ENCODE assay signal across 1 cellular context in the genomic region with DNA sequence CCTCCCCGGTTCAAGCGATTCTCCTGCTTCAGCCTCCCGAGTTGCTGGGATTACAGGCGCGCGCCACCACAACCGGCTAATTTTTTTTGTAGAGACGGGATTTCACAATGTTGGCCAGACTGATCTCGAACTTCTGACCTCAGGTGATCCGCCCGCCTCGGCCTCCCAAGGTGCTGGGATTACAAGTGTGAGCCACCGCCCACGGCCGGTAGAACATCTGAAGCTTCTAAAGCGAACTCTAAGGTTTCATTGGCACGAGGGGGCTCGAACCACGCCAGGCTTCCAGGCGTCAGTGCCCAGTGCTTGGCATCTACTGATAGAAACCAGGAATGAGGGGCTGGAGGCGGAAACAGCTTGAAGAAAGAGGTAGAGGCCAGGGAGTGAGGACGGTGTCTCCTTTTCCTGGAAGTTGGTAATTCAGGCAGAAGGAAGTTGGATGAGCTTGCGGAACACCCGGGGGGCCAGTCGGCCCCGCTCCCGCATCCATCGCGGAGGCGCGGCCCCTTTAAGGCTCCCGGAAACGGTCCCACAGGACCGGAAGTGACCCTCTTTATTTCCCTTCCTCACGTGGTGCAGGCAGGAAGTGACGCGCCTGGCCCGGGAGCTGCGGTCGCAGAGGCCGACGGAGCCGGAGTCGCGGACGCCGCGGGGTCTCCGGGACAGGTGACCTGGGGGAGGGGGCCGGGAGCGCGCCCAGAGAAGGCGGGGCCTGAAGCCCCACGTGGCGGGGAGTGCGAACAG.
TF ChIP-seq lines count a peak whose summit lies in the region.

Gene CCDC9, plus strand, starts transcription at position 579 of the 741 bp plus-strand sequence. CDS start 1,876 bp downstream, outside the sequence.

TF ChIP-seq in HepG2, 621 proteins besides CTCF, POLR2A, EP300 and RAD21 (continued from another document and continues in another):
- TF ChIP-seq, protein P1, sequence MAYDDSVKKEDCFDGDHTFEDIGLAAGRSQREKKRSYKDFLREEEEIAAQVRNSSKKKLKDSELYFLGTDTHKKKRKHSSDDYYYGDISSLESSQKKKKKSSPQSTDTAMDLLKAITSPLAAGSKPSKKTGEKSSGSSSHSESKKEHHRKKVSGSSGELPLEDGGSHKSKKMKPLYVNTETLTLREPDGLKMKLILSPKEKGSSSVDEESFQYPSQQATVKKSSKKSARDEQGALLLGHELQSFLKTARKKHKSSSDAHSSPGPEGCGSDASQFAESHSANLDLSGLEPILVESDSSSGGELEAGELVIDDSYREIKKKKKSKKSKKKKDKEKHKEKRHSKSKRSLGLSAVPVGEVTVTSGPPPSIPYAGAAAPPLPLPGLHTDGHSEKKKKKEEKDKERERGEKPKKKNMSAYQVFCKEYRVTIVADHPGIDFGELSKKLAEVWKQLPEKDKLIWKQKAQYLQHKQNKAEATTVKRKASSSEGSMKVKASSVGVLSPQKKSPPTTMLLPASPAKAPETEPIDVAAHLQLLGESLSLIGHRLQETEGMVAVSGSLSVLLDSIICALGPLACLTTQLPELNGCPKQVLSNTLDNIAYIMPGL (CRISPR knock-in tag; IDR thresholded peaks at IDR 0.05; ENCODE audit: borderline replicate concordance in 1 of 2, low read depth in 1 of 2), result peak; percentile 38 to 42; a peak in 3 of 4 replicates
- TF ChIP-seq MED1 (CRISPR knock-in tag; IDR thresholded peaks at IDR 0.05), result peak; percentile 49
- peak in 1 of 2 experiments; percentile 8; a peak in 1 of 4 replicates for TF ChIP-seq NR2F1 (CRISPR knock-in tag; IDR thresholded peaks at IDR 0.05)
- peak; percentile 84 for TF ChIP-seq ZNF501 (CRISPR knock-in tag; IDR thresholded peaks at IDR 0.05)
- peak; percentile 83; the same call in 1 of the 2 replicates for TF ChIP-seq CBFB (CRISPR knock-in tag; IDR thresholded peaks at IDR 0.05)
- peak; percentile 39; the same call in 1 of the 2 replicates for TF ChIP-seq KMT2A (CRISPR knock-in tag; IDR thresholded peaks at IDR 0.05)
- TF ChIP-seq NRL (CRISPR knock-in tag; IDR thresholded peaks at IDR 0.05; ENCODE audit: borderline replicate concordance), result 0 out of 2 replicates have a peak, but pooled peaks have one; percentile 21
- TF ChIP-seq SRF (IDR thresholded peaks at IDR 0.05; ENCODE audit: low read depth, low read length), result peak; percentile 46; the same call in 1 of the 2 replicates
- TF ChIP-seq ZMYM2 (CRISPR knock-in tag; IDR thresholded peaks at IDR 0.05), result peak; percentile 77; the same call in 1 of the 2 replicates
- 0 out of 2 replicates have a peak, but pooled peaks have one; percentile 22 for TF ChIP-seq REL (CRISPR knock-in tag; conservative IDR thresholded peaks at IDR 0.05)
- TF ChIP-seq HBP1 (CRISPR knock-in tag; IDR thresholded peaks at IDR 0.05; ENCODE audit: low read depth), result 0 out of 2 replicates have a peak, but pooled peaks have one; percentile 27
- peak; percentile 74; the same call in 1 of the 2 replicates for TF ChIP-seq KDM5A (IDR thresholded peaks at IDR 0.05; ENCODE audit: borderline replicate concordance, low read length)
- peak; percentile 61; the same call in 1 of the 2 replicates for TF ChIP-seq CHD4 (IDR thresholded peaks at IDR 0.05; ENCODE audit: borderline replicate concordance, low read length)
- TF ChIP-seq ZBTB42 (CRISPR knock-in tag; IDR thresholded peaks at IDR 0.05), result no peak
- peak; percentile 55; the same call in 1 of the 2 replicates for TF ChIP-seq ERF (CRISPR knock-in tag; IDR thresholded peaks at IDR 0.05)
- TF ChIP-seq ZSCAN9 (CRISPR knock-in tag; IDR thresholded peaks at IDR 0.05; ENCODE audit: borderline replicate concordance), result 0 out of 2 replicates have a peak, but pooled peaks have one; percentile 29
- TF ChIP-seq, protein P2, sequence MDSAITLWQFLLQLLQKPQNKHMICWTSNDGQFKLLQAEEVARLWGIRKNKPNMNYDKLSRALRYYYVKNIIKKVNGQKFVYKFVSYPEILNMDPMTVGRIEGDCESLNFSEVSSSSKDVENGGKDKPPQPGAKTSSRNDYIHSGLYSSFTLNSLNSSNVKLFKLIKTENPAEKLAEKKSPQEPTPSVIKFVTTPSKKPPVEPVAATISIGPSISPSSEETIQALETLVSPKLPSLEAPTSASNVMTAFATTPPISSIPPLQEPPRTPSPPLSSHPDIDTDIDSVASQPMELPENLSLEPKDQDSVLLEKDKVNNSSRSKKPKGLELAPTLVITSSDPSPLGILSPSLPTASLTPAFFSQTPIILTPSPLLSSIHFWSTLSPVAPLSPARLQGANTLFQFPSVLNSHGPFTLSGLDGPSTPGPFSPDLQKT (CRISPR knock-in tag; IDR thresholded peaks at IDR 0.05; ENCODE audit: borderline replicate concordance), result peak; percentile 64; the same call in 1 of the 2 replicates
- TF ChIP-seq, protein P3, sequence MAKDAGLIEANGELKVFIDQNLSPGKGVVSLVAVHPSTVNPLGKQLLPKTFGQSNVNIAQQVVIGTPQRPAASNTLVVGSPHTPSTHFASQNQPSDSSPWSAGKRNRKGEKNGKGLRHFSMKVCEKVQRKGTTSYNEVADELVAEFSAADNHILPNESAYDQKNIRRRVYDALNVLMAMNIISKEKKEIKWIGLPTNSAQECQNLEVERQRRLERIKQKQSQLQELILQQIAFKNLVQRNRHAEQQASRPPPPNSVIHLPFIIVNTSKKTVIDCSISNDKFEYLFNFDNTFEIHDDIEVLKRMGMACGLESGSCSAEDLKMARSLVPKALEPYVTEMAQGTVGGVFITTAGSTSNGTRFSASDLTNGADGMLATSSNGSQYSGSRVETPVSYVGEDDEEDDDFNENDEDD (CRISPR knock-in tag; IDR thresholded peaks at IDR 0.05; ENCODE audit: borderline replicate concordance), result peak; percentile 33; the same call in 1 of the 2 replicates
- 0 out of 2 replicates have a peak, but pooled peaks have one; percentile 91 for TF ChIP-seq HINFP (CRISPR knock-in tag; IDR thresholded peaks at IDR 0.05; ENCODE audit: low read depth)
- TF ChIP-seq DRAP1 (CRISPR knock-in tag; IDR thresholded peaks at IDR 0.05), result peak; percentile 62
- TF ChIP-seq KLF11 (CRISPR knock-in tag; IDR thresholded peaks at IDR 0.05), result 0 out of 2 replicates have a peak, but pooled peaks have one; percentile 24
- no peak for TF ChIP-seq NR3C1 (CRISPR knock-in tag; IDR thresholded peaks at IDR 0.05)
- TF ChIP-seq ZNF674 (CRISPR knock-in tag; IDR thresholded peaks at IDR 0.05; ENCODE audit: low read depth), result no peak
- peak; percentile 77 for TF ChIP-seq YY1 (IDR thresholded peaks at IDR 0.05; ENCODE audit: insufficient read depth, insufficient replicate concordance, low read depth, low read length)
- peak; percentile 89 for TF ChIP-seq ATF1 (CRISPR knock-in tag; IDR thresholded peaks at IDR 0.05)
- TF ChIP-seq MTA1 (CRISPR knock-in tag; IDR thresholded peaks at IDR 0.05; ENCODE audit: borderline replicate concordance), result peak; percentile 28; the same call in 1 of the 2 replicates
- peak in 1 of 2 experiments; percentile 49; a peak in 1 of 4 replicates for TF ChIP-seq KLF16 (CRISPR knock-in tag; IDR thresholded peaks at IDR 0.05)
- TF ChIP-seq NFATC3 (CRISPR knock-in tag; IDR thresholded peaks at IDR 0.05), result no peak
- TF ChIP-seq MIER3 (CRISPR knock-in tag; IDR thresholded peaks at IDR 0.05; ENCODE audit: borderline replicate concordance), result 0 out of 2 replicates have a peak, but pooled peaks have one; percentile 34
- TF ChIP-seq CREM (IDR thresholded peaks at IDR 0.05), result peak; percentile 90
- TF ChIP-seq CREM (CRISPR knock-in tag; IDR thresholded peaks at IDR 0.05), result peak; percentile 70
- TF ChIP-seq ZHX2 (IDR thresholded peaks at IDR 0.05; ENCODE audit: low read depth), result 0 out of 2 replicates have a peak, but pooled peaks have one; percentile 25
- TF ChIP-seq ZHX2 (CRISPR knock-in tag; IDR thresholded peaks at IDR 0.05; ENCODE audit: borderline replicate concordance), result no peak
- TF ChIP-seq ZSCAN21 (CRISPR knock-in tag; IDR thresholded peaks at IDR 0.05; ENCODE audit: borderline replicate concordance), result 0 out of 2 replicates have a peak, but pooled peaks have one; percentile 24
- no peak for TF ChIP-seq BRCA1 (CRISPR knock-in tag; IDR thresholded peaks at IDR 0.05)
- 0 out of 2 replicates have a peak, but pooled peaks have one; percentile 40 for TF ChIP-seq ZNF652 (CRISPR knock-in tag; IDR thresholded peaks at IDR 0.05; ENCODE audit: borderline replicate concordance, low read depth)
- no peak for TF ChIP-seq SKI (IDR thresholded peaks at IDR 0.05; ENCODE audit: partially characterized antibody)
- TF ChIP-seq ZNF788 (CRISPR knock-in tag; IDR thresholded peaks at IDR 0.05; ENCODE audit: borderline replicate concordance), result peak; percentile 60; the same call in 1 of the 2 replicates
- TF ChIP-seq, protein P4, sequence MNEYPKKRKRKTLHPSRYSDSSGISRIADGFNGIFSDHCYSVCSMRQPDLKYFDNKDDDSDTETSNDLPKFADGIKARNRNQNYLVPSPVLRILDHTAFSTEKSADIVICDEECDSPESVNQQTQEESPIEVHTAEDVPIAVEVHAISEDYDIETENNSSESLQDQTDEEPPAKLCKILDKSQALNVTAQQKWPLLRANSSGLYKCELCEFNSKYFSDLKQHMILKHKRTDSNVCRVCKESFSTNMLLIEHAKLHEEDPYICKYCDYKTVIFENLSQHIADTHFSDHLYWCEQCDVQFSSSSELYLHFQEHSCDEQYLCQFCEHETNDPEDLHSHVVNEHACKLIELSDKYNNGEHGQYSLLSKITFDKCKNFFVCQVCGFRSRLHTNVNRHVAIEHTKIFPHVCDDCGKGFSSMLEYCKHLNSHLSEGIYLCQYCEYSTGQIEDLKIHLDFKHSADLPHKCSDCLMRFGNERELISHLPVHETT (CRISPR knock-in tag; conservative IDR thresholded peaks at IDR 0.05), result peak; percentile 95
- peak; percentile 54; the same call in 1 of the 2 replicates for TF ChIP-seq ZSCAN31 (CRISPR knock-in tag; IDR thresholded peaks at IDR 0.05; ENCODE audit: low read depth)
- TF ChIP-seq ZNF441 (CRISPR knock-in tag; IDR thresholded peaks at IDR 0.05; ENCODE audit: borderline replicate concordance), result peak; percentile 98
- TF ChIP-seq MAZ (IDR thresholded peaks at IDR 0.05; ENCODE audit: borderline replicate concordance, low read depth, low read length), result no peak
- TF ChIP-seq MAZ (CRISPR knock-in tag; IDR thresholded peaks at IDR 0.05; ENCODE audit: low read depth), result no peak; the same call in 1 of the 2 replicates
- peak; percentile 25; the same call in 1 of the 2 replicates for TF ChIP-seq RFX5 (IDR thresholded peaks at IDR 0.05; ENCODE audit: low read depth, low read length)
- TF ChIP-seq ADNP (CRISPR knock-in tag; IDR thresholded peaks at IDR 0.05), result 0 out of 2 replicates have a peak, but pooled peaks have one; percentile 54
